20 cellular contexts compared by ENCODE assay signal in genomic region chr14:100400115-100400514, GRCh38. TPM values are rescaled to one million over a fixed set of nuclear protein-coding genes. Genes with fewer than 3 reads are reported as not detected.
DNase-seq lines count a peak whose midpoint lies in the region; ATAC-seq, FAIRE-seq and TF ChIP-seq lines count a peak whose summit lies in the region.
"Had no signal": no experiment of that assay in that cellular context is flagged by ENCODE, and none has a peak within 500 bp of the region (broad histone marks: within the 10 kb centered on the region; RNA-seq: fewer than 3 reads in every experiment).

No MANE protein-coding gene starts in this region.

- H3K27ac ChIP-seq in SJCRH30 (no peak overlapping the region), pancreas (peak overlapping the region in 2 of 4 donors; percentile 7 to 9)
- H3K27ac ChIP-seq: PC-9, thoracic aorta had no signal

- DNase-seq in M059J (ENCODE audit: low read depth) (peak; percentile 26), SJCRH30 (peak; percentile 59 to 74), glutamatergic neuron (no peak), pancreas (peak in 4 of 6 donors; percentile 40 to 67 (median 54)), GM19240 (ENCODE audit: insufficient read length, low spot score) (no peak), SW480 (ENCODE audit: low spot score) (no peak), H4 (ENCODE audit: low spot score) (no peak)
- DNase-seq in activated CD8-positive, alpha-beta memory T cell treated with anti-CD3 and anti-CD28 coated beads, Interleukin-2, amount 10 ng/mL, durations not matched to agents 7 days and 5 days: no peak
- DNase-seq: AML-193; Calu3; central memory CD4-positive, alpha-beta T cell; foreskin melanocyte; NCI-H2081; NCI-H526; PC-9; stimulated activated CD4-positive, alpha-beta T cell treated with anti-CD3 and anti-CD28 coated beads, Interleukin-4, amount 100 ng/mL, for 4 hours had no signal

- H3K4me1 ChIP-seq in SJCRH30 (peaks cover 42% of the 10 kb centered on the region), pancreas (peaks cover 3 to 26% (median 15%) of the 10 kb centered on the region in 3 donors)

- CTCF ChIA-PET in activated CD8-positive, alpha-beta memory T cell treated with anti-CD3 and anti-CD28 coated beads, Interleukin-2, amount 10 ng/mL, durations not matched to agents 7 days and 5 days (lab: Charles Lee): interaction anchor here (1.1 to 2.3 kb wide), 2 partner anchors 8 to 245 kb away, joined by 5 to 7 read pairs; no protein-coding TSS in a partner anchor

- peaks cover 62% of the 10 kb centered on the region for H3K4me1 Mint-ChIP-seq in glutamatergic neuron (ENCODE audit: low read depth, unreplicated experiment)
- H3K4me1 Mint-ChIP-seq in activated CD8-positive, alpha-beta memory T cell treated with anti-CD3 and anti-CD28 coated beads, Interleukin-2, amount 10 ng/mL, durations not matched to agents 7 days and 5 days: peaks cover 13% of the 10 kb centered on the region

- 45 to 49% methylated on average over 5 of the region's 5 CpGs for WGBS in pancreas, 2 donors

- no peak for FAIRE-seq in pancreas (lab: Jason Lieb, UNC)
- FAIRE-seq: endometrium had no signal

- H3K36me3 Mint-ChIP-seq in glutamatergic neuron (ENCODE audit: unreplicated experiment): no peaks in the 10 kb centered on the region
- H3K36me3 Mint-ChIP-seq in activated CD8-positive, alpha-beta memory T cell treated with anti-CD3 and anti-CD28 coated beads, Interleukin-2, amount 10 ng/mL, durations not matched to agents 7 days and 5 days: no peaks in the 10 kb centered on the region

- no peak for TF ChIP-seq CTCF in glutamatergic neuron (IDR thresholded peaks at IDR 0.05; ENCODE audit: partially characterized antibody, unreplicated experiment)
- no peak for TF ChIP-seq CTCF in pancreas (IDR thresholded peaks at IDR 0.05)

- no peak overlapping the region for H3K4me3 ChIP-seq in SJCRH30
- H3K4me3 ChIP-seq in pancreas: no peak overlapping the region
- H3K4me3 ChIP-seq: PC-9, thoracic aorta had no signal

- peak; percentile 66 to 83 (median 74) for ATAC-seq in pancreas
- ATAC-seq in activated CD8-positive, alpha-beta memory T cell treated with anti-CD3 and anti-CD28 coated beads, Interleukin-2, amount 10 ng/mL, durations not matched to agents 7 days and 5 days: no peak

- peaks cover 1% of the 10 kb centered on the region for H3K27me3 Mint-ChIP-seq in glutamatergic neuron (ENCODE audit: unreplicated experiment)
- H3K27me3 Mint-ChIP-seq in activated CD8-positive, alpha-beta memory T cell treated with anti-CD3 and anti-CD28 coated beads, Interleukin-2, amount 10 ng/mL, durations not matched to agents 7 days and 5 days: no peaks in the 10 kb centered on the region
- H3K27me3 Mint-ChIP-seq: memory B cell had no signal

- intact Hi-C loops in pancreas (cut with DNase I): no loop called here

- peak overlapping the region; percentile 74 for H3K4me3 Mint-ChIP-seq in glutamatergic neuron (ENCODE audit: unreplicated experiment)
- H3K4me3 Mint-ChIP-seq in activated CD8-positive, alpha-beta memory T cell treated with anti-CD3 and anti-CD28 coated beads, Interleukin-2, amount 10 ng/mL, durations not matched to agents 7 days and 5 days: no peak overlapping the region
- H3K4me3 Mint-ChIP-seq: activated T-helper 1 cell treated with anti-CD3 and anti-CD28 coated beads, Interleukin-12 subunit alpha, Interleukin-12 subunit beta, Interleukin-2, Interleukin-4 antibody, amounts not matched to agents 30 ng/mL and 10 ng/mL and 1 ng/mL, durations not matched to agents 14 hours and 24 hours and 36 hours; memory B cell had no signal

- H3K36me3 ChIP-seq in SJCRH30 (no peaks in the 10 kb centered on the region), pancreas (no peaks in the 10 kb centered on the region)

- H3K27me3 ChIP-seq in SJCRH30 (no peaks in the 10 kb centered on the region), pancreas (no peaks in the 10 kb centered on the region)

- no peaks in the 10 kb centered on the region for H3K9me3 ChIP-seq in SJCRH30 (replicated peaks)
- no peaks in the 10 kb centered on the region for H3K9me3 ChIP-seq in pancreas
- H3K9me3 ChIP-seq: thoracic aorta had no signal

- peak overlapping the region; percentile 91 for H3K27ac Mint-ChIP-seq in glutamatergic neuron (ENCODE audit: unreplicated experiment)
- H3K27ac Mint-ChIP-seq in activated CD8-positive, alpha-beta memory T cell treated with anti-CD3 and anti-CD28 coated beads, Interleukin-2, amount 10 ng/mL, durations not matched to agents 7 days and 5 days: no peak overlapping the region
- H3K27ac Mint-ChIP-seq: activated T-helper 1 cell treated with anti-CD3 and anti-CD28 coated beads, Interleukin-12 subunit alpha, Interleukin-12 subunit beta, Interleukin-2, Interleukin-4 antibody, amounts not matched to agents 30 ng/mL and 10 ng/mL and 1 ng/mL, durations not matched to agents 14 hours and 24 hours and 36 hours; memory B cell had no signal

- peaks cover 2% of the 10 kb centered on the region for H3K9me3 Mint-ChIP-seq in glutamatergic neuron (ENCODE audit: unreplicated experiment)
- H3K9me3 Mint-ChIP-seq in activated CD8-positive, alpha-beta memory T cell treated with anti-CD3 and anti-CD28 coated beads, Interleukin-2, amount 10 ng/mL, durations not matched to agents 7 days and 5 days (ENCODE audit: low read depth): no peaks in the 10 kb centered on the region
- H3K9me3 Mint-ChIP-seq: activated T-helper 1 cell treated with anti-CD3 and anti-CD28 coated beads, Interleukin-12 subunit alpha, Interleukin-12 subunit beta, Interleukin-2, Interleukin-4 antibody, amounts not matched to agents 30 ng/mL and 10 ng/mL and 1 ng/mL, durations not matched to agents 14 hours and 24 hours and 36 hours; memory B cell had no signal

RNA-seq across cellular contexts. Expression of gene WDR25, which starts 23.8 kb away (rescaled TPM):
- total RNA-seq in M059J (2014; rRNA removed; shearing (Covaris generic)): 22.4 and 22.8 TPM in 2 replicates
- 7.4 and 8.7 TPM in 2 replicates for total RNA-seq in SJCRH30 (2014; rRNA removed; shearing (Covaris generic))
- total RNA-seq in glutamatergic neuron (ENCODE audit: unreplicated experiment) (9.7 TPM), pancreas (1 to 10 TPM; 4.1 to 7.7 (median 6.3) TPM)
- 1 to 10 TPM; 6.3 to 8.9 TPM for polyA plus RNA-seq in pancreas
- total RNA-seq in activated CD8-positive, alpha-beta memory T cell treated with anti-CD3 and anti-CD28 coated beads, Interleukin-2, amount 10 ng/mL, durations not matched to agents 7 days and 5 days: 1 to 10 TPM; 8.1 to 9.5 TPM
- 23.7 and 23.8 TPM in 2 replicates for total RNA-seq in H4 (2014; rRNA removed; shearing (Covaris generic))

Comparison
In these comparisons a context has a peak if more than half of its experiments do, and no peak if none do; other contexts are left out.
1. DNase-seq: peak in M059J (single experiment), SJCRH30 (2 of 2) and pancreas (4 of 6); none in glutamatergic neuron (single experiment), GM19240 (single experiment), activated CD8-positive, alpha-beta memory T cell treated with anti-CD3 and anti-CD28 coated beads, Interleukin-2, amount 10 ng/mL, durations not matched to agents 7 days and 5 days (single experiment), SW480 (single experiment) and H4 (single experiment).